ENCODE assay signal across 8 cellular contexts in the genomic region with DNA sequence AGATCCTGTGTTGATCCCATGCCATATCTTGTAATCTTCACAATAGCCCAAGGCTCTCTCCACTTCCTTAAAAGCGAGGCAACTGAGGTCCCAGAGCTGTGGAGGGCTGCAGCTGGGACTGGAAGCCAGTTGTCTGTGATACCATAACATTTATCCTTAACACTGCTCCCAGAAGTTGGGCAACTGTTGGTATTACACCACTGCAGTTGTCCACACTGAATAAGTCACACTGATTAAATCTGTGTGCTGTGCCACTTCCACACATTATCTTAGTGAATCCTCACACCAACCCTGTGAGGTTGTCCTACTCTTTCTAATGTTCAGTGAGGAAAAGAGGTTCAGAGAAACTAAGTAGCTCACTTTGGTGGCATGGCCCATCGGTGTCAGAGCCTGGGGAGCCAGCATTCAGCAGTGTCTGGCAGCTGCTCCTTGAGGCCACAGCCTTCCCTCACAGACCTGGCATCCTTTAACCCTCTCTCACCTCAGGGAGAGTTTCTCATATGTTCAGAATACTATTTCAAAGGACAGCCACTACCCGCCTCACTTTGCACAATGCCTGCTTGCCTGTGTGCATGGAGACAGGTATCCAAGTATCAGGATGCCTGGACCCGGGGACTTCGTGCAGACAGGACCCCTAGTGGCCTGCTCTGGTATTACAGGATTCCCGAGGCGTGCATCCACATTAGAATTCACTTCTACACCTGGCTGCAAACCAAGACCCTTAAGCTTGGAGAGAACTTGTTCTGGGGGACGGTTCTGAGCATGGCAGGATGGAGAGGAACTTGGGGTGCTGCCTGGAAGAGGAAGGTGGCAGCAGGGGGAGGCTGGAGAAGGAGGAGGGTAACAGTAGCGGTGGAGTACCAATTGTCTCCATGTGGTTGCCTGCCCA.
DNase-seq lines count a peak whose midpoint lies in the region; ATAC-seq and TF ChIP-seq lines count a peak whose summit lies in the region.

No MANE protein-coding gene starts in this region.

- H3K4me3 Mint-ChIP-seq in activated naive CD4-positive, alpha-beta T cell treated with anti-CD3 and anti-CD28 coated beads, Interleukin-2, amount 10 ng/mL, durations not matched to agents 7 days and 5 days: no peak overlapping the region

- DNase-seq in D341Med (ENCODE audit: low spot score): peak; percentile 84
- peak; percentile 3 to 22 for DNase-seq in HL-60 (ENCODE audit: low read depth in 1 of 2, low spot score in 1 of 2)
- DNase-seq in OCI-M1 (lab: John Stamatoyannopoulos, UW): peak; percentile 73
- DNase-seq in activated naive CD4-positive, alpha-beta T cell treated with anti-CD3 and anti-CD28 coated beads, Interleukin-2, amount 10 ng/mL, durations not matched to agents 7 days and 5 days: peak; percentile 56
- DNase-seq in left cardiac atrium: peak; percentile 68
- no peak for DNase-seq in psoas muscle

- no peaks in the 10 kb centered on the region for H3K36me3 Mint-ChIP-seq in activated naive CD4-positive, alpha-beta T cell treated with anti-CD3 and anti-CD28 coated beads, Interleukin-2, amount 10 ng/mL, durations not matched to agents 7 days and 5 days

- intact Hi-C loops in left cardiac atrium (cut with DNase I) (loop anchor here (5.0 kb wide), 1 partner anchor 290 kb away; a partner anchor contains a TSS), psoas muscle (cut with DNase I) (loop anchor here in 1 of 2 donors (2.0 kb wide), 1 partner anchor 291 kb away; a partner anchor contains a TSS)

- no peaks in the 10 kb centered on the region for H3K9me3 ChIP-seq in psoas muscle

- peaks cover 2% of the 10 kb centered on the region for H3K27me3 ChIP-seq in HL-60 (ENCODE audit: insufficient read depth, poor library complexity, severe bottlenecking)
- peaks cover 0 to 3% (median 2%) of the 10 kb centered on the region in 3 donors for H3K27me3 ChIP-seq in psoas muscle (ENCODE audit: insufficient read depth in 3 of 3, low read length in 2 of 3)

- H3K9me3 Mint-ChIP-seq in activated naive CD4-positive, alpha-beta T cell treated with anti-CD3 and anti-CD28 coated beads, Interleukin-2, amount 10 ng/mL, durations not matched to agents 7 days and 5 days: no peaks in the 10 kb centered on the region

- CTCF ChIA-PET in activated naive CD4-positive, alpha-beta T cell treated with anti-CD3 and anti-CD28 coated beads, Interleukin-2, amount 10 ng/mL, durations not matched to agents 7 days and 5 days (lab: Charles Lee): interaction anchor here (1.2 to 1.5 kb wide), 3 partner anchors 16 to 33 kb away, joined by 3 to 4 read pairs (median 3); no protein-coding TSS in a partner anchor

- H3K27ac ChIP-seq in HL-60 (replicated peaks) (no peak overlapping the region), psoas muscle (no peak overlapping the region)

- no peak overlapping the region for H3K27ac Mint-ChIP-seq in activated naive CD4-positive, alpha-beta T cell treated with anti-CD3 and anti-CD28 coated beads, Interleukin-2, amount 10 ng/mL, durations not matched to agents 7 days and 5 days

- no peaks in the 10 kb centered on the region for H3K36me3 ChIP-seq in psoas muscle (ENCODE audit: insufficient read depth in 1 of 2, low read depth in 1 of 2)

- peak; percentile 65 to 77 for ATAC-seq in left cardiac atrium
- no peak for ATAC-seq in psoas muscle
- no peak for ATAC-seq in GM21619 (IDR thresholded peaks at IDR 0.05; ENCODE audit: unreplicated experiment)
- no peak for ATAC-seq in GM18498 (IDR thresholded peaks at IDR 0.05; ENCODE audit: unreplicated experiment)

- H3K4me1 Mint-ChIP-seq in activated naive CD4-positive, alpha-beta T cell treated with anti-CD3 and anti-CD28 coated beads, Interleukin-2, amount 10 ng/mL, durations not matched to agents 7 days and 5 days: no peaks in the 10 kb centered on the region

- 17 to 25% (median 18%) methylated on average over 9 of the region's 9 CpGs for WGBS in psoas muscle, 3 donors

- no peak overlapping the region for H3K4me3 ChIP-seq in HL-60 (replicated peaks; ENCODE audit: insufficient read depth, low read length)
- no peak overlapping the region for H3K4me3 ChIP-seq in psoas muscle

- H3K4me1 ChIP-seq in psoas muscle: no peaks in the 10 kb centered on the region

- H3K27me3 Mint-ChIP-seq in activated naive CD4-positive, alpha-beta T cell treated with anti-CD3 and anti-CD28 coated beads, Interleukin-2, amount 10 ng/mL, durations not matched to agents 7 days and 5 days: peaks cover 4% of the 10 kb centered on the region

- TF ChIP-seq CTCF in HL-60 (IDR thresholded peaks at IDR 0.05; ENCODE audit: insufficient read depth, low read length): peak; percentile 82
- TF ChIP-seq CTCF in psoas muscle (IDR thresholded peaks at IDR 0.05): peak; percentile 70

Comparison
In these comparisons a context has a peak if more than half of its experiments do, and no peak if none do; other contexts are left out.
1. DNase-seq: peak in D341Med (single experiment), HL-60 (2 of 2), OCI-M1 (single experiment), activated naive CD4-positive, alpha-beta T cell treated with anti-CD3 and anti-CD28 coated beads, Interleukin-2, amount 10 ng/mL, durations not matched to agents 7 days and 5 days (single experiment) and left cardiac atrium (single experiment); none in psoas muscle (0 of 2).
2. ATAC-seq: peak in left cardiac atrium (2 of 2); none in psoas muscle (0 of 4), GM21619 (single experiment) and GM18498 (single experiment).